8 cellular contexts compared by ENCODE assay signal in the genomic region with DNA sequence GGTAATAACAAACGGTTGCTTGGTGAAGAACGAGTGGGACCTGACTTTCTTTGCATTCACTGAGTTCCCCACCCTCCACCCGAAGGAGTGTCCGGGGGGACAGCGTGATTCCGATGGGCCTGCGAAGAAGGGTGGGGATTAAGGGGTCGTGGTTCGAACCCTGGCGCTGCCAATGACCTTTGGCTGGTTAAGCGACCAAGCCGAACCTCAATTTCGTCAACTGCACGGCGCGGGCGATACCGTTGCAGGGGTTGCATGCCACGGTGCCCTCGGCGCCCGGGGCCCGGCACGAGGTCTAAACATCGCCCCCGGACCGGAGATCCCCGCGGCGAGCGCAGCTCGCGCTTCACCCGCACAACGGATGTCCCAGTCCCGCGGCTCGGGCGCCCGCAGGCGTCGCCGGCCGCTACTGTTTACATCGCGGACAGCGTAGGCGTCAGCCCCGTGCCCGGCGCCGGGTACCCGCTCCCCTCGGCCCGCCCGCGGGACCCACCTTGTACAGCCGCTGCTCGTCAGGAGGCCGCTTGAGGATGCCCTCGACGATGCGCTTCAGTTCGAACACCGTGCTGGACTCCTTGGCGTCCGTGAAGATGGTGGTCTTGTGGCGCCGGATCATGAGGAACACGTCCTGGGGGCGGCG. TPM values are rescaled to one million over a fixed set of nuclear protein-coding genes. Genes with fewer than 3 reads are reported as not detected.
DNase-seq lines count a peak whose midpoint lies in the region; ATAC-seq and TF ChIP-seq lines count a peak whose summit lies in the region.

No MANE protein-coding gene starts in this region.

- no peak for TF ChIP-seq EP300 in tibial nerve (IDR thresholded peaks at IDR 0.05)

- H3K36me3 ChIP-seq in Peyer's patch, result peaks cover 0 to 35% (median 0%) of the 10 kb centered on the region in 3 donors
- peaks cover 3% of the 10 kb centered on the region for H3K36me3 ChIP-seq in mesendoderm (ENCODE audit: control insufficient read depth, insufficient read depth, low read length)
- peaks cover 0 to 30% (median 4%) of the 10 kb centered on the region in 3 donors for H3K36me3 ChIP-seq in tibial nerve

- WGBS in mesendoderm (ENCODE audit: extremely low coverage, insufficient coverage, low lambda C conversion rate), result no CpG with 5 or more reads among the region's 72 CpGs
- WGBS in tibial nerve, 2 donors, result 1% methylated on average over 48 to 59 of the region's 72 CpGs

- H2BK15ac ChIP-seq in mesendoderm (replicated peaks; ENCODE audit: low read depth), result no peak overlapping the region

- H3K9me3 ChIP-seq in Peyer's patch (no peaks in the 10 kb centered on the region), tibial nerve (no peaks in the 10 kb centered on the region)

- no peak overlapping the region for H2BK5ac ChIP-seq in mesendoderm (ENCODE audit: low read length)

- H3K18ac ChIP-seq in mesendoderm (ENCODE audit: low read length), result peak overlapping the region; percentile 75

- H3K27ac ChIP-seq in Peyer's patch (peak overlapping the region; percentile 91 to 100 (median 99)), cingulate gyrus (ENCODE audit: low read depth, low read length) (peak overlapping the region; percentile 54), mesendoderm (ENCODE audit: low read depth, low read length) (no peak overlapping the region), tibial nerve (peak overlapping the region; percentile 71 to 100 (median 88))

- H3K4me1 ChIP-seq in Peyer's patch (peaks cover 0 to 22% (median 16%) of the 10 kb centered on the region in 4 donors), mesendoderm (ENCODE audit: control insufficient read depth, low read depth, low read length) (peaks cover 4% of the 10 kb centered on the region), tibial nerve (peaks cover 0 to 67% (median 25%) of the 10 kb centered on the region in 4 donors)

- H3K79me1 ChIP-seq in mesendoderm (ENCODE audit: low read length), result peaks cover 11% of the 10 kb centered on the region

- no peak overlapping the region for H2BK120ac ChIP-seq in mesendoderm (ENCODE audit: low read depth, low read length)

- H3K4me3 ChIP-seq in Peyer's patch (peak overlapping the region; percentile 67 to 98 (median 89)), mesendoderm (ENCODE audit: low read length) (peak overlapping the region; percentile 74), tibial nerve (peak overlapping the region; percentile 96 to 100 (median 98))

- H4K8ac ChIP-seq in mesendoderm (ENCODE audit: low read depth, low read length), result peak overlapping the region; percentile 29

- H3K79me2 ChIP-seq in mesendoderm (ENCODE audit: control insufficient read depth, insufficient read depth, low read length), result peaks cover 17% of the 10 kb centered on the region

- ATAC-seq in HG02571 (IDR thresholded peaks at IDR 0.05; ENCODE audit: unreplicated experiment), result peak; percentile 16

- DNase-seq in NCI-H146 (lab: John Stamatoyannopoulos, UW), result peak; percentile 55
- no peak for DNase-seq in NCI-H146 treated with DMSO at 0.1 percent for 48 hours (lab: John Stamatoyannopoulos, UW; ENCODE audit: unreplicated experiment)
- DNase-seq in Peyer's patch, result peak in 1 of 3 donors; percentile 62
- DNase-seq in mesendoderm, result peak; percentile 34
- DNase-seq in tibial nerve (ENCODE audit: low spot score in 2 of 2), result no peak
- no peak for DNase-seq in glomerular visceral epithelial cell (ENCODE audit: extremely low spot score)

- H3K27me3 ChIP-seq in Peyer's patch, result no peaks in the 10 kb centered on the region
- no peaks in the 10 kb centered on the region for H3K27me3 ChIP-seq in mesendoderm (ENCODE audit: insufficient read depth, low read length, poor library complexity)
- no peaks in the 10 kb centered on the region for H3K27me3 ChIP-seq in tibial nerve

- no peak overlapping the region for H2AK5ac ChIP-seq in mesendoderm (ENCODE audit: low read length)

- peak overlapping the region; percentile 64 for H3K4me2 ChIP-seq in mesendoderm (ENCODE audit: low read length)

- TF ChIP-seq CTCF in Peyer's patch (IDR thresholded peaks at IDR 0.05) (no peak), tibial nerve (IDR thresholded peaks at IDR 0.05) (no peak)

- H3K4ac ChIP-seq in mesendoderm (ENCODE audit: low read depth, low read length), result peak overlapping the region; percentile 77

- H3K9ac ChIP-seq in mesendoderm (ENCODE audit: low read length), result peak overlapping the region; percentile 84

- TF ChIP-seq POLR2A in Peyer's patch (IDR thresholded peaks at IDR 0.05) (no peak), tibial nerve (IDR thresholded peaks at IDR 0.05) (no peak)

- H3K23ac ChIP-seq in mesendoderm (ENCODE audit: low read length), result peak overlapping the region; percentile 66

- no peak overlapping the region for H4K5ac ChIP-seq in mesendoderm (ENCODE audit: low read length)

- H3K56ac ChIP-seq in mesendoderm (ENCODE audit: low read length), result peak overlapping the region; percentile 94

RNA-seq across cellular contexts. Expression of gene ELOB, which starts 0.5 kb away (rescaled TPM):
- 100 to 1,000 TPM in 3 of 4 donors, 10 to 100 TPM in 1; 66.8 to 243 (median 220) TPM for total RNA-seq in Peyer's patch
- 125 TPM for polyA plus RNA-seq in mesendoderm (2013, experiment 1 of 2)
- polyA plus RNA-seq in mesendoderm (2013, experiment 2 of 2), result 126 TPM
- total RNA-seq in tibial nerve, result 100 to 1,000 TPM; 293 to 759 (median 513) TPM

RNA-seq across cellular contexts. Expression of gene PRSS33, which starts 10.7 kb away (rescaled TPM):
- total RNA-seq in Peyer's patch, result not detected
- polyA plus RNA-seq in mesendoderm (2013, experiment 1 of 2), result not detected
- polyA plus RNA-seq in mesendoderm (2013, experiment 2 of 2), result not detected
- total RNA-seq in tibial nerve, result not detected

RNA-seq across cellular contexts. Expression of gene PRSS41, which starts 21.6 kb away (rescaled TPM):
- not detected for total RNA-seq in Peyer's patch
- polyA plus RNA-seq in mesendoderm (2013, experiment 1 of 2), result not detected
- polyA plus RNA-seq in mesendoderm (2013, experiment 2 of 2), result not detected
- total RNA-seq in tibial nerve, result not detected

RNA-seq across cellular contexts. Expression of gene SRRM2, which starts 24.2 kb away (rescaled TPM):
- 1,000 to 10,000 TPM in 3 of 4 donors, 100 to 1,000 TPM in 1; 683 to 3,742 (median 1,673) TPM for total RNA-seq in Peyer's patch
- polyA plus RNA-seq in mesendoderm (2013, experiment 1 of 2), result 539 TPM
- polyA plus RNA-seq in mesendoderm (2013, experiment 2 of 2), result 505 TPM
- total RNA-seq in tibial nerve, result 1,000 to 10,000 TPM in 1 of 4 donors, 100 to 1,000 TPM in 3; 843 to 1,374 (median 886) TPM

RNA-seq across cellular contexts. Expression of gene PRSS21, which starts 40.4 kb away (rescaled TPM):
- total RNA-seq in Peyer's patch (under 1 TPM in 1 of 4 donors, not detected in 3; 0.88 TPM), tibial nerve (not detected)
- polyA plus RNA-seq in mesendoderm (2013, experiment 1 of 2), result 0.53 TPM
- 0.62 TPM for polyA plus RNA-seq in mesendoderm (2013, experiment 2 of 2)

Comparison
In these comparisons a context has a peak if more than half of its experiments do, and no peak if none do; other contexts are left out.
1. DNase-seq: peak in NCI-H146 (single experiment) and mesendoderm (single experiment); none in NCI-H146 treated with DMSO at 0.1 percent for 48 hours (single experiment), tibial nerve (0 of 2) and glomerular visceral epithelial cell (single experiment).
2. Peak in every context shown above with its lines, with median percentiles within 50 percentile points of each other: H3K4me3 ChIP-seq.